In the genomic region with DNA sequence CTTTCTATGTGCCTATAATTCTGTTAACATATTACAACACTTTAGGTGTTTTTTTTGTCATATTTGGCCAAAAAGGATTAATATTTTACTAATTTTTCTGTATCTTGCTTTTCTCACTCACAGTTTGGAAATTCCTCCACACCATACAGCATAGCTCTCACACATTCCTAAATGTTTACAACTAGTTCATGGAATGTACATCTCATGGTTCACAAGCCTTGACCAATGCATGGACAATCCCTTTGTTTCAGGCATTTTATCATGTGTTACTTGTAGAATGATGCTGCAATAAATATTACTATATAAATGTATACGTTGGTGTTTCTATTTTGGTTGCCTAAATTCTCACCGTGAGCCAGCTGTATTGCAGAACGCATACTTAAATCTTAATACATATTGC, we compare ENCODE assay signal across 1 cellular context.
TF ChIP-seq lines count a peak whose summit lies in the region.

No MANE protein-coding gene starts in this region.

TF ChIP-seq in IMR-90, 13 proteins besides CTCF, POLR2A, EP300 and RAD21:
- TF ChIP-seq NFE2L2 (IDR thresholded peaks at IDR 0.05; ENCODE audit: low read depth, low read length): peak; percentile 24; the same call in 1 of the 2 replicates
- TF ChIP-seq, protein P1, sequence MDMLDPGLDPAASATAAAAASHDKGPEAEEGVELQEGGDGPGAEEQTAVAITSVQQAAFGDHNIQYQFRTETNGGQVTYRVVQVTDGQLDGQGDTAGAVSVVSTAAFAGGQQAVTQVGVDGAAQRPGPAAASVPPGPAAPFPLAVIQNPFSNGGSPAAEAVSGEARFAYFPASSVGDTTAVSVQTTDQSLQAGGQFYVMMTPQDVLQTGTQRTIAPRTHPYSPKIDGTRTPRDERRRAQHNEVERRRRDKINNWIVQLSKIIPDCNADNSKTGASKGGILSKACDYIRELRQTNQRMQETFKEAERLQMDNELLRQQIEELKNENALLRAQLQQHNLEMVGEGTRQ (IDR thresholded peaks at IDR 0.05; ENCODE audit: low read depth, low read length): no peak
